ENCODE assay signal across 14 cellular contexts in genomic region chr7:20352573-20353304, GRCh38. TPM values are rescaled to one million over a fixed set of nuclear protein-coding genes. Genes with fewer than 3 reads are reported as not detected.
A peak's percentile ranks its signal among the peaks of the same experiment; 100 is the strongest.
DNase-seq lines count a peak whose midpoint lies in the region; ATAC-seq lines count a peak whose summit lies in the region.
"Had no signal": no experiment of that assay in that cellular context is flagged by ENCODE, and none has a peak within 500 bp of the region (broad histone marks: within the 10 kb centered on the region; RNA-seq: fewer than 3 reads in every experiment).

No MANE protein-coding gene starts in this region.

- ATAC-seq in activated T-helper 17 cell treated with anti-CD3 and anti-CD28 coated beads, Interleukin-2, amount 50 U/mL, for 72 hours (replicated peaks), result no peak
- ATAC-seq: left ventricle myocardium superior had no signal

- H3K36me3 Mint-ChIP-seq in activated T-helper 17 cell treated with anti-CD3 and anti-CD28 coated beads, Interleukin-2, amount 50 U/mL, for 72 hours (ENCODE audit: low read depth), result no peaks in the 10 kb centered on the region

- no peak overlapping the region for H3K4me3 Mint-ChIP-seq in activated T-helper 17 cell treated with anti-CD3 and anti-CD28 coated beads, Interleukin-2, amount 50 U/mL, for 72 hours
- H3K4me3 Mint-ChIP-seq: activated T-cell treated with anti-CD3 and anti-CD28 coated beads, Interleukin-2, amount 50 U/mL, for 24 hours; B cell; dendritic cell treated with granulocyte-macrophage colony-stimulating factor and Interleukin-4, amounts not matched to agents 40 ng/mL and 50 ng/mL, for 4 days had no signal

- no peaks in the 10 kb centered on the region for H3K9me3 Mint-ChIP-seq in activated T-helper 17 cell treated with anti-CD3 and anti-CD28 coated beads, Interleukin-2, amount 50 U/mL, for 72 hours
- H3K9me3 Mint-ChIP-seq: activated T-cell treated with anti-CD3 and anti-CD28 coated beads, Interleukin-2, amount 50 U/mL, for 24 hours; dendritic cell treated with granulocyte-macrophage colony-stimulating factor and Interleukin-4, amounts not matched to agents 40 ng/mL and 50 ng/mL, for 4 days had no signal

- DNase-seq in COLO829 (ENCODE audit: low spot score) (peak; percentile 95), NCI-H2227 (lab: John Stamatoyannopoulos, UW; ENCODE audit: unreplicated experiment) (peak; percentile 19), dermis microvascular lymphatic vessel endothelial cell (ENCODE audit: low read depth in 2 of 2) (peak; percentile 59 to 89), mucosa of gallbladder (ENCODE audit: low spot score) (peak; percentile 35), caudate nucleus (lab: John Stamatoyannopoulos, UW) (no peak), NCI-H1105 (lab: John Stamatoyannopoulos, UW) (no peak)
- no peak for DNase-seq in activated CD8-positive, alpha-beta memory T cell treated with anti-CD3 and anti-CD28 coated beads for 24 hours
- DNase-seq: activated T-cell treated with anti-CD3 and anti-CD28 coated beads, Interleukin-2, amount 50 U/mL, for 24 hours; left ventricle myocardium superior; NCI-H1930; stimulated activated naive CD4-positive, alpha-beta T cell treated with Interleukin-2 at 50 U/mL for 16 hours had no signal

- H3K27me3 Mint-ChIP-seq in activated T-helper 17 cell treated with anti-CD3 and anti-CD28 coated beads, Interleukin-2, amount 50 U/mL, for 72 hours, result no peaks in the 10 kb centered on the region
- H3K27me3 Mint-ChIP-seq: activated T-cell treated with anti-CD3 and anti-CD28 coated beads, Interleukin-2, amount 50 U/mL, for 24 hours; dendritic cell treated with granulocyte-macrophage colony-stimulating factor and Interleukin-4, amounts not matched to agents 40 ng/mL and 50 ng/mL, for 4 days had no signal

- no peak overlapping the region for H3K27ac Mint-ChIP-seq in activated T-helper 17 cell treated with anti-CD3 and anti-CD28 coated beads, Interleukin-2, amount 50 U/mL, for 72 hours
- H3K27ac Mint-ChIP-seq: activated T-cell treated with anti-CD3 and anti-CD28 coated beads, Interleukin-2, amount 50 U/mL, for 24 hours; B cell; dendritic cell treated with granulocyte-macrophage colony-stimulating factor and Interleukin-4, amounts not matched to agents 40 ng/mL and 50 ng/mL, for 4 days had no signal

- H3K4me1 Mint-ChIP-seq in activated T-helper 17 cell treated with anti-CD3 and anti-CD28 coated beads, Interleukin-2, amount 50 U/mL, for 72 hours, result no peaks in the 10 kb centered on the region
- H3K4me1 Mint-ChIP-seq: B cell had no signal

- H3K27ac ChIP-seq in caudate nucleus (ENCODE audit: low read depth, low read length), result no peak overlapping the region

RNA-seq across cellular contexts. Expression of gene ITGB8, which starts 22.0 kb away (rescaled TPM):
- total RNA-seq in dermis microvascular lymphatic vessel endothelial cell (2.2 and 5.1 TPM in 2 replicates), mucosa of gallbladder (66.5 TPM)
- under 1 TPM; 0.05 to 0.26 TPM for total RNA-seq in activated T-helper 17 cell treated with anti-CD3 and anti-CD28 coated beads, Interleukin-2, amount 50 U/mL, for 72 hours

Comparison
In these comparisons a context has a peak if more than half of its experiments do, and no peak if none do; other contexts are left out.
1. DNase-seq: peak in COLO829 (single experiment), NCI-H2227 (single experiment), dermis microvascular lymphatic vessel endothelial cell (2 of 2) and mucosa of gallbladder (single experiment); none in caudate nucleus (0 of 61), activated CD8-positive, alpha-beta memory T cell treated with anti-CD3 and anti-CD28 coated beads for 24 hours (single experiment) and NCI-H1105 (single experiment).
2. RNA of gene ITGB8, which starts 22.0 kb away (total RNA-seq): 66.5 TPM in mucosa of gallbladder (single experiment); 2.2 to 5.1 TPM in dermis microvascular lymphatic vessel endothelial cell and 0.05 to 0.26 TPM in activated T-helper 17 cell treated with anti-CD3 and anti-CD28 coated beads, Interleukin-2, amount 50 U/mL, for 72 hours; every median in the first group is over 10 times any median in the second.